In genomic region chr3:127856801-127857200, GRCh38 we compare ENCODE assay signal across 28 cellular contexts. TPM values are rescaled to one million over a fixed set of nuclear protein-coding genes. Genes with fewer than 3 reads are reported as not detected.
"Had no signal": no experiment of that assay in that cellular context is flagged by ENCODE, and none has a peak within 500 bp of the region (broad histone marks: within the 10 kb centered on the region; RNA-seq: fewer than 3 reads in every experiment).

No MANE protein-coding gene starts in this region.

- H3K4me2 ChIP-seq: hepatocyte had no signal

- H3K27me3 ChIP-seq: pancreas, right atrium auricular region, spleen, stomach, suprapubic skin, transverse colon, vagina had no signal

- H3K36me3 ChIP-seq: pancreas, right atrium auricular region, spleen, stomach, suprapubic skin, transverse colon, vagina had no signal

- H3K27ac ChIP-seq: hepatocyte, pancreas, psoas muscle, right atrium auricular region, spleen, stomach, suprapubic skin, transverse colon, vagina had no signal

- ATAC-seq: activated CD4-positive, alpha-beta T cell treated with anti-CD3 and anti-CD28 coated beads for 36 hours; esophagus mucosa; left ventricle myocardium superior; natural killer cell; pancreas; psoas muscle had no signal

- H3K79me2 ChIP-seq: hepatocyte had no signal

- H3K4me3 ChIP-seq: hepatocyte, pancreas, psoas muscle, right atrium auricular region, spleen, stomach, suprapubic skin, transverse colon, vagina had no signal

- H3K4me1 ChIP-seq: pancreas, psoas muscle, right atrium auricular region, spleen, stomach, suprapubic skin, transverse colon, vagina had no signal

- H3K9me3 ChIP-seq: pancreas, psoas muscle, right atrium auricular region, spleen, stomach, suprapubic skin, transverse colon, vagina had no signal

- DNase-seq: activated B cell treated with CpG ODN at 0.5 μM for 24 hours; activated CD4-positive, alpha-beta T cell treated with anti-CD3 and anti-CD28 coated beads for 36 hours; activated CD4-positive, alpha-beta T cell treated with anti-CD3 and anti-CD28 coated beads, Interleukin-2, amount 50 U/mL, for 4 hours; activated gamma-delta T cell; activated naive CD4-positive, alpha-beta T cell treated with anti-CD3 and anti-CD28 coated beads, Interleukin-2, amount 50 U/mL, for 16 hours; activated T-cell treated with anti-CD3 and anti-CD28 coated beads for 4 hours; aorta; caudate nucleus; effector memory CD4-positive, alpha-beta T cell; glutamatergic neuron; left ventricle myocardium superior; mammary epithelial cell; natural killer cell; pancreas; psoas muscle; spleen; stimulated activated CD4-positive, alpha-beta T cell treated with anti-CD3 and anti-CD28 coated beads, Interleukin-4, amount 100 ng/mL, for 24 hours; stomach; transverse colon had no signal

- FAIRE-seq: colon, frontal cortex, pancreas had no signal

- H2AFZ ChIP-seq: hepatocyte had no signal

RNA-seq across cellular contexts. Expression of gene KBTBD12, which starts 58.2 kb away (rescaled TPM):
- total RNA-seq: activated CD4-positive, alpha-beta T cell treated with anti-CD3 and anti-CD28 coated beads for 36 hours; dermis microvascular lymphatic vessel endothelial cell; esophagus mucosa; mammary epithelial cell; mesothelial cell of epicardium; vagina had no signal
- polyA plus RNA-seq: hepatocyte, mammary epithelial cell had no signal
